ENCODE assay signal across 8 cellular contexts in the genomic region with DNA sequence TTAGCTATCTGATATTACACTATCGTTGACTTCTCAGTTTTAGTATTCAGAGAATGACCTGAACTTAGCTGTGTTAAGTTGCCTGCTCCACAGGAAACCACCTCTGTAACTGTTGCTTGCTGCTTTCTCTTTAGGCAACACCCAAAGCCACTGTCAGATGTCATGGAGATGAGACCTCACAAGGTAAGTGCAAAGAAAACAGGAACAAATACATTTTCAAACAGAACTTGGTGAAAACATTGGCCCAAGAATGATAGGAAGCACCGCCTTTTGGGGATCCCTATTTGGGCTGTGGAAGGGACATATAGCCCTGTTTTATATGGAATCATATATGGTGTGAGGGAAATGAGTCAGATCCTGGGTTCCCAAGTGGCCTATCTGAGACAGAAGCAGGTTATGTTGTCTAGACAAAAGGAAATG.
DNase-seq lines count a peak whose midpoint lies in the region; ATAC-seq lines count a peak whose summit lies in the region.

No MANE protein-coding gene starts in this region.

- DNase-seq in Karpas-422 (no peak), NCI-H2227 treated with DMSO at 0.1 percent for 48 hours (lab: John Stamatoyannopoulos, UW) (no peak), SHP77 treated with DMSO at 0.1 percent for 48 hours (lab: John Stamatoyannopoulos, UW) (no peak), HT-29 (ENCODE audit: low spot score) (no peak)
- peak; percentile 62 to 63 for DNase-seq in activated T-cell treated with anti-CD3 and anti-CD28 coated beads, Interleukin-2, amount 50 U/mL, for 72 hours

- no peaks in the 10 kb centered on the region for H3K9me3 ChIP-seq in Karpas-422 (ENCODE audit: low read length)
- H3K9me3 ChIP-seq in skeletal muscle satellite cell (replicated peaks; ENCODE audit: low read length), result no peaks in the 10 kb centered on the region

- H3K79me2 ChIP-seq in Karpas-422 (ENCODE audit: low read length), result no peaks in the 10 kb centered on the region

- peak overlapping the region; percentile 83 to 84 for H3K4me3 Mint-ChIP-seq in activated T-cell treated with anti-CD3 and anti-CD28 coated beads, Interleukin-2, amount 50 U/mL, for 72 hours

- H3K9me2 ChIP-seq in Karpas-422 (replicated peaks; ENCODE audit: insufficient read depth, low read length), result no peaks in the 10 kb centered on the region

- H3K27me3 ChIP-seq in Karpas-422 (ENCODE audit: low read length) (no peaks in the 10 kb centered on the region), skeletal muscle satellite cell (ENCODE audit: control insufficient read depth, insufficient read depth, low read length) (no peaks in the 10 kb centered on the region)

- H3K4me2 ChIP-seq in Karpas-422 (ENCODE audit: low read depth, low read length, poor library complexity, severe bottlenecking), result no peak overlapping the region
- peak overlapping the region; percentile 36 for H3K4me2 ChIP-seq in skeletal muscle satellite cell (ENCODE audit: low read length)

- H2AFZ ChIP-seq in Karpas-422 (ENCODE audit: low read length), result peak overlapping the region; percentile 93

- peaks cover 0 to 3% of the 10 kb centered on the region in 2 donors for H3K36me3 Mint-ChIP-seq in activated T-cell treated with anti-CD3 and anti-CD28 coated beads, Interleukin-2, amount 50 U/mL, for 72 hours (ENCODE audit: insufficient read depth in 2 of 2)

- peaks cover 2 to 3% of the 10 kb centered on the region in 2 donors for H3K9me3 Mint-ChIP-seq in activated T-cell treated with anti-CD3 and anti-CD28 coated beads, Interleukin-2, amount 50 U/mL, for 72 hours

- no peaks in the 10 kb centered on the region for H3K27me3 Mint-ChIP-seq in activated T-cell treated with anti-CD3 and anti-CD28 coated beads, Interleukin-2, amount 50 U/mL, for 72 hours (ENCODE audit: low read depth)

- peaks cover 71% of the 10 kb centered on the region for H3K4me1 Mint-ChIP-seq in activated T-cell treated with anti-CD3 and anti-CD28 coated beads, Interleukin-2, amount 50 U/mL, for 72 hours (ENCODE audit: low read depth)

- peak; percentile 96 for ATAC-seq in GM18498 (IDR thresholded peaks at IDR 0.05; ENCODE audit: unreplicated experiment)
- peak; percentile 94 for ATAC-seq in GM21717 (IDR thresholded peaks at IDR 0.05; ENCODE audit: unreplicated experiment)
- ATAC-seq in activated T-cell treated with anti-CD3 and anti-CD28 coated beads, Interleukin-2, amount 50 U/mL, for 72 hours (replicated peaks in 1 of 2), result peak; percentile 95 to 96

- H3K4me1 ChIP-seq in Karpas-422 (ENCODE audit: low read length) (no peaks in the 10 kb centered on the region; the same call in 1 of the 2 replicates), skeletal muscle satellite cell (ENCODE audit: control insufficient read depth, insufficient read depth, low read length) (peaks cover 29% of the 10 kb centered on the region)

- H3K4me3 ChIP-seq in Karpas-422 (ENCODE audit: low read length) (no peak overlapping the region), skeletal muscle satellite cell (ENCODE audit: low read length) (no peak overlapping the region)

- no peaks in the 10 kb centered on the region for H3K36me3 ChIP-seq in Karpas-422 (ENCODE audit: insufficient read depth, low read length)
- no peaks in the 10 kb centered on the region for H3K36me3 ChIP-seq in skeletal muscle satellite cell (ENCODE audit: insufficient read depth, low read length)

- peak overlapping the region; percentile 96 for H3K27ac Mint-ChIP-seq in activated T-cell treated with anti-CD3 and anti-CD28 coated beads, Interleukin-2, amount 50 U/mL, for 72 hours

- H3K27ac ChIP-seq in Karpas-422 (ENCODE audit: low read length), result no peak overlapping the region

- H3K9ac ChIP-seq in Karpas-422 (ENCODE audit: low read length) (no peak overlapping the region), skeletal muscle satellite cell (ENCODE audit: low read depth, low read length) (peak overlapping the region; percentile 33)

- no peaks in the 10 kb centered on the region for H4K20me1 ChIP-seq in Karpas-422 (ENCODE audit: insufficient read depth, low read depth, low read length)

Comparison
In these comparisons a context has a peak if more than half of its experiments do, and no peak if none do; other contexts are left out.
1. DNase-seq: peak in activated T-cell treated with anti-CD3 and anti-CD28 coated beads, Interleukin-2, amount 50 U/mL, for 72 hours (2 of 2); none in Karpas-422 (single experiment), NCI-H2227 treated with DMSO at 0.1 percent for 48 hours (single experiment), SHP77 treated with DMSO at 0.1 percent for 48 hours (single experiment) and HT-29 (single experiment).
2. Peak in every context shown above with its lines, with median percentiles within 50 percentile points of each other: ATAC-seq.